Comparison of ENCODE assay signal across 12 cellular contexts in the genomic region with DNA sequence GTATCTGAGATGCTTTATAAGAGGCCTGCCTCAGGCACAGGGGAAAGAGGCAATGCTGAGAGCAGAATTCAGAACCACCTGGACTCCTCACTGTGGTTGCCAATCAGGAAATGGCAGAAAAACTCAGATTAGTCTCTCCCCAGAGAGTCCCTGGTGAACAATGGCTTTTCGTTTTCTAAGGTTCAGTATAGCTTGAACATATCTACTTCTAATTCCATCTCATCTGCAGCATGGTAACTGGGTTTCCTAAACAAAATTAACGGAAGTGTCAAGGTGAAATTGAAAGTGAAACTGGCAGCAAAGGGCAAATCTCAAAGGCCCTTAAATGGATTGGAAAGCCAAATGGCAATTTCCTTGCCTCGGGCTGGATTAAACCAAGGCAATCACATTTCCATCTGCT.
DNase-seq lines count a peak whose midpoint lies in the region; ATAC-seq lines count a peak whose summit lies in the region.
"Had no signal": no experiment of that assay in that cellular context is flagged by ENCODE, and none has a peak within 500 bp of the region (broad histone marks: within the 10 kb centered on the region; RNA-seq: fewer than 3 reads in every experiment).

No MANE protein-coding gene starts in this region.

- DNase-seq in activated naive CD8-positive, alpha-beta T cell treated with anti-CD3 and anti-CD28 coated beads for 36 hours = no peak
- peak; percentile 63 for DNase-seq in RPMI7951 (ENCODE audit: low read depth)
- no peak for DNase-seq in stimulated activated naive B cell treated with anti-CD40 and anti-IgM and Interleukin-4, amounts not matched to agents 10 μg/mL and 1 μg/mL and 100 μg/mL, for 72 hours
- DNase-seq in AG08395 (ENCODE audit: low spot score) = no peak
- no peak for DNase-seq in amygdala (lab: John Stamatoyannopoulos, UW)
- no peak for DNase-seq in dedifferentiated amniotic fluid mesenchymal stem cell (ENCODE audit: extremely low spot score)
- DNase-seq: anterior cingulate cortex, MG63, naive B cell, T1000 had no signal

- no peaks in the 10 kb centered on the region for H3K27me3 Mint-ChIP-seq in activated naive CD8-positive, alpha-beta T cell
- no peaks in the 10 kb centered on the region for H3K27me3 Mint-ChIP-seq in activated naive CD8-positive, alpha-beta T cell treated with anti-CD3 and anti-CD28 coated beads for 36 hours
- no peaks in the 10 kb centered on the region for H3K27me3 Mint-ChIP-seq in stimulated activated naive B cell treated with anti-CD40 and anti-IgM and Interleukin-4, amounts not matched to agents 10 μg/mL and 1 μg/mL and 100 μg/mL, for 72 hours
- H3K27me3 Mint-ChIP-seq: naive B cell had no signal

- H3K4me1 Mint-ChIP-seq in activated naive CD8-positive, alpha-beta T cell (ENCODE audit: low read depth) = peaks cover 10% of the 10 kb centered on the region
- peaks cover 5% of the 10 kb centered on the region for H3K4me1 Mint-ChIP-seq in activated naive CD8-positive, alpha-beta T cell treated with anti-CD3 and anti-CD28 coated beads for 36 hours
- peaks cover 2 to 9% of the 10 kb centered on the region in 2 donors for H3K4me1 Mint-ChIP-seq in stimulated activated naive B cell treated with anti-CD40 and anti-IgM and Interleukin-4, amounts not matched to agents 10 μg/mL and 1 μg/mL and 100 μg/mL, for 72 hours

- no peaks in the 10 kb centered on the region for H3K9me3 Mint-ChIP-seq in activated naive CD8-positive, alpha-beta T cell (ENCODE audit: low read depth)
- no peaks in the 10 kb centered on the region for H3K9me3 Mint-ChIP-seq in activated naive CD8-positive, alpha-beta T cell treated with anti-CD3 and anti-CD28 coated beads for 36 hours
- peaks cover 0 to 2% of the 10 kb centered on the region in 2 donors for H3K9me3 Mint-ChIP-seq in stimulated activated naive B cell treated with anti-CD40 and anti-IgM and Interleukin-4, amounts not matched to agents 10 μg/mL and 1 μg/mL and 100 μg/mL, for 72 hours
- H3K9me3 Mint-ChIP-seq: naive B cell had no signal

- H3K36me3 Mint-ChIP-seq in activated naive CD8-positive, alpha-beta T cell = no peaks in the 10 kb centered on the region
- H3K36me3 Mint-ChIP-seq in activated naive CD8-positive, alpha-beta T cell treated with anti-CD3 and anti-CD28 coated beads for 36 hours = no peaks in the 10 kb centered on the region
- no peaks in the 10 kb centered on the region for H3K36me3 Mint-ChIP-seq in stimulated activated naive B cell treated with anti-CD40 and anti-IgM and Interleukin-4, amounts not matched to agents 10 μg/mL and 1 μg/mL and 100 μg/mL, for 72 hours
- H3K36me3 Mint-ChIP-seq: naive B cell had no signal

- ATAC-seq in HG02885 (IDR thresholded peaks at IDR 0.05; ENCODE audit: poor library complexity, unreplicated experiment) = peak; percentile 79
- peak; percentile 21 to 23 for ATAC-seq in stimulated activated naive B cell treated with anti-CD40 and anti-IgM and Interleukin-4, amounts not matched to agents 10 μg/mL and 1 μg/mL and 100 μg/mL, for 72 hours (replicated peaks)

- H3K27ac Mint-ChIP-seq in activated naive CD8-positive, alpha-beta T cell = no peak overlapping the region
- no peak overlapping the region for H3K27ac Mint-ChIP-seq in activated naive CD8-positive, alpha-beta T cell treated with anti-CD3 and anti-CD28 coated beads for 36 hours
- H3K27ac Mint-ChIP-seq in stimulated activated naive B cell treated with anti-CD40 and anti-IgM and Interleukin-4, amounts not matched to agents 10 μg/mL and 1 μg/mL and 100 μg/mL, for 72 hours = no peak overlapping the region
- H3K27ac Mint-ChIP-seq: naive B cell had no signal

- peak overlapping the region; percentile 36 for H3K4me3 Mint-ChIP-seq in activated naive CD8-positive, alpha-beta T cell
- no peak overlapping the region for H3K4me3 Mint-ChIP-seq in activated naive CD8-positive, alpha-beta T cell treated with anti-CD3 and anti-CD28 coated beads for 36 hours
- H3K4me3 Mint-ChIP-seq in stimulated activated naive B cell treated with anti-CD40 and anti-IgM and Interleukin-4, amounts not matched to agents 10 μg/mL and 1 μg/mL and 100 μg/mL, for 72 hours = no peak overlapping the region
